In genomic region chr9:16336833-16337232, GRCh38 we compare ENCODE assay signal across 32 cellular contexts.
DNase-seq lines count a peak whose midpoint lies in the region; ATAC-seq and TF ChIP-seq lines count a peak whose summit lies in the region.
"Had no signal": no experiment of that assay in that cellular context is flagged by ENCODE, and none has a peak within 500 bp of the region (broad histone marks: within the 10 kb centered on the region; RNA-seq: fewer than 3 reads in every experiment).

No MANE protein-coding gene starts in this region.

- H2AFZ ChIP-seq in smooth muscle cell (ENCODE audit: low read depth), result no peak overlapping the region
- H2AFZ ChIP-seq: GM23338 had no signal

- ATAC-seq in stimulated activated effector memory CD8-positive, alpha-beta T cell treated with anti-CD3 and anti-CD28 coated beads, Interleukin-12 subunit alpha, Interleukin-12 subunit beta, amount 100 ng/mL, for 72 hours, result no peak
- ATAC-seq: GM23338; natural killer cell; stimulated activated naive CD8-positive, alpha-beta T cell treated with anti-CD3 and anti-CD28 coated beads, Interleukin-15, Interleukin-2, amounts not matched to agents 100 U/mL and 50 U/mL, for 24 hours had no signal

- peak; percentile 6 for DNase-seq in M059J (ENCODE audit: low read depth)
- no peak for DNase-seq in adrenal gland
- DNase-seq in smooth muscle cell (lab: John Stamatoyannopoulos, UW; ENCODE audit: unreplicated experiment), result no peak
- no peak for DNase-seq in NCI-H82 treated with DMSO at 0.1 percent for 48 hours (lab: John Stamatoyannopoulos, UW; ENCODE audit: unreplicated experiment)
- DNase-seq in globus pallidus (ENCODE audit: low spot score), result no peak
- no peak for DNase-seq in stimulated activated effector memory CD8-positive, alpha-beta T cell treated with anti-CD3 and anti-CD28 coated beads, Interleukin-12 subunit alpha, Interleukin-12 subunit beta, amount 100 ng/mL, for 72 hours (ENCODE audit: low spot score in 2 of 2)
- DNase-seq: activated CD4-positive, alpha-beta T cell treated with anti-CD3 and anti-CD28 coated beads for 48 hours; activated gamma-delta T cell treated with Interleukin-2 at 50 U/mL for 16 hours; activated T-cell treated with anti-CD3 and anti-CD28 coated beads, Interleukin-2, amount 50 U/mL, for 1 hour; CD4-positive, CD25-positive, alpha-beta regulatory T cell; effector CD8-positive, alpha-beta T cell; erythroblast; foreskin melanocyte; hippocampal formation; immature natural killer cell; Karpas-422; left ventricle myocardium superior; midbrain; MV-4-11; natural killer cell; NCI-H146; NCI-H2107; NCI-H446; NCI-H82; pancreas; right cardiac atrium; stimulated activated naive CD8-positive, alpha-beta T cell treated with anti-CD3 and anti-CD28 coated beads, Interleukin-15, Interleukin-2, amounts not matched to agents 100 U/mL and 50 U/mL, for 24 hours; uterus; WERI-Rb-1 had no signal

- no peaks in the 10 kb centered on the region for H3K4me1 Mint-ChIP-seq in stimulated activated effector memory CD8-positive, alpha-beta T cell treated with anti-CD3 and anti-CD28 coated beads, Interleukin-12 subunit alpha, Interleukin-12 subunit beta, amount 100 ng/mL, for 72 hours
- H3K4me1 Mint-ChIP-seq: CD4-positive, CD25-positive, alpha-beta regulatory T cell; GM23338; immature natural killer cell; natural killer cell had no signal

- peaks cover 12% of the 10 kb centered on the region for H3K9me3 Mint-ChIP-seq in stimulated activated effector memory CD8-positive, alpha-beta T cell treated with anti-CD3 and anti-CD28 coated beads, Interleukin-12 subunit alpha, Interleukin-12 subunit beta, amount 100 ng/mL, for 72 hours
- H3K9me3 Mint-ChIP-seq: GM23338 had no signal

- intact Hi-C loops in adrenal gland (cut with DNase I), result no loop called here

- no peak overlapping the region for H3K4me3 ChIP-seq in adrenal gland
- H3K4me3 ChIP-seq in muscle layer of duodenum (ENCODE audit: low read depth in 1 of 2, low read length in 2 of 2), result no peak overlapping the region
- H3K4me3 ChIP-seq in smooth muscle cell, result no peak overlapping the region
- H3K4me3 ChIP-seq: GM23338, pancreas, thoracic aorta, uterus had no signal

- H3K9me3 ChIP-seq in adrenal gland (replicated peaks in 1 of 3) (no peaks in the 10 kb centered on the region), muscle layer of duodenum (ENCODE audit: control insufficient read depth in 1 of 2, low read length in 2 of 2) (no peaks in the 10 kb centered on the region), smooth muscle cell (replicated peaks; ENCODE audit: low read depth) (no peaks in the 10 kb centered on the region)
- H3K9me3 ChIP-seq: pancreas, thoracic aorta, uterus had no signal

- no peak overlapping the region for H3K4me3 Mint-ChIP-seq in stimulated activated effector memory CD8-positive, alpha-beta T cell treated with anti-CD3 and anti-CD28 coated beads, Interleukin-12 subunit alpha, Interleukin-12 subunit beta, amount 100 ng/mL, for 72 hours
- H3K4me3 Mint-ChIP-seq: CD4-positive, CD25-positive, alpha-beta regulatory T cell; GM23338; natural killer cell had no signal

- H3K36me3 Mint-ChIP-seq in stimulated activated effector memory CD8-positive, alpha-beta T cell treated with anti-CD3 and anti-CD28 coated beads, Interleukin-12 subunit alpha, Interleukin-12 subunit beta, amount 100 ng/mL, for 72 hours, result no peaks in the 10 kb centered on the region
- H3K36me3 Mint-ChIP-seq: CD4-positive, CD25-positive, alpha-beta regulatory T cell; immature natural killer cell; natural killer cell had no signal

- H3K4me1 ChIP-seq in adrenal gland (replicated peaks in 1 of 2) (peaks cover 11 to 14% of the 10 kb centered on the region in 2 donors), muscle layer of duodenum (ENCODE audit: control insufficient read depth in 1 of 2, insufficient read depth in 2 of 2, low read length in 2 of 2) (no peaks in the 10 kb centered on the region), smooth muscle cell (ENCODE audit: low read depth) (peaks cover 7% of the 10 kb centered on the region)
- H3K4me1 ChIP-seq: pancreas, uterus had no signal

- H4K20me1 ChIP-seq in smooth muscle cell (ENCODE audit: low read depth), result no peaks in the 10 kb centered on the region

- 44 to 94% (median 77%) methylated on average over 2 of the region's 2 CpGs for WGBS in adrenal gland, 4 donors
- 51% methylated on average over 2 of the region's 2 CpGs for WGBS in smooth muscle cell (ENCODE audit: low lambda C conversion rate)

- H3K79me2 ChIP-seq in smooth muscle cell (ENCODE audit: low read depth), result no peaks in the 10 kb centered on the region

- H3K9ac ChIP-seq in smooth muscle cell (ENCODE audit: low read depth), result no peak overlapping the region

- TF ChIP-seq CTCF in adrenal gland (IDR thresholded peaks at IDR 0.05), result no peak
- no peak for TF ChIP-seq CTCF in smooth muscle cell (IDR thresholded peaks at IDR 0.05; ENCODE audit: borderline replicate concordance, insufficient read depth, poor library complexity, severe bottlenecking)

- peaks cover 5% of the 10 kb centered on the region for H3F3A ChIP-seq in smooth muscle cell (ENCODE audit: low read depth)

- H3K27me3 ChIP-seq in adrenal gland (no peaks in the 10 kb centered on the region), muscle layer of duodenum (ENCODE audit: low read depth, low read length) (no peaks in the 10 kb centered on the region), smooth muscle cell (ENCODE audit: low read depth) (no peaks in the 10 kb centered on the region)
- H3K27me3 ChIP-seq: pancreas, uterus had no signal

- H3K27ac Mint-ChIP-seq in stimulated activated effector memory CD8-positive, alpha-beta T cell treated with anti-CD3 and anti-CD28 coated beads, Interleukin-12 subunit alpha, Interleukin-12 subunit beta, amount 100 ng/mL, for 72 hours, result no peak overlapping the region
- H3K27ac Mint-ChIP-seq: CD4-positive, CD25-positive, alpha-beta regulatory T cell; GM23338; immature natural killer cell; natural killer cell had no signal

- H3K36me3 ChIP-seq in adrenal gland (replicated peaks in 1 of 2) (no peaks in the 10 kb centered on the region), muscle layer of duodenum (ENCODE audit: control insufficient read depth in 1 of 2, insufficient read depth in 2 of 2, low read length in 2 of 2) (no peaks in the 10 kb centered on the region), smooth muscle cell (ENCODE audit: low read depth) (no peaks in the 10 kb centered on the region)
- H3K36me3 ChIP-seq: pancreas, thoracic aorta, uterus, WERI-Rb-1 had no signal

- H3K27ac ChIP-seq in adrenal gland (peak overlapping the region in 3 of 5 donors; percentile 80 to 84 (median 82)), muscle layer of duodenum (ENCODE audit: low read length) (peak overlapping the region; percentile 11), smooth muscle cell (ENCODE audit: low read depth) (peak overlapping the region; percentile 85)
- H3K27ac ChIP-seq: pancreas, WERI-Rb-1 had no signal

- no peak for TF ChIP-seq POLR2A in adrenal gland (IDR thresholded peaks at IDR 0.05)

- peak overlapping the region; percentile 38 for H3K4me2 ChIP-seq in smooth muscle cell
- H3K4me2 ChIP-seq: GM23338 had no signal

Comparison
In these comparisons a context has a peak if more than half of its experiments do, and no peak if none do; other contexts are left out.
1. H3K27ac ChIP-seq: peak in every context shown above with its lines; median percentile 85 in smooth muscle cell; 82 in adrenal gland; 11 in muscle layer of duodenum.